1 cellular context compared by ENCODE assay signal in the genomic region with DNA sequence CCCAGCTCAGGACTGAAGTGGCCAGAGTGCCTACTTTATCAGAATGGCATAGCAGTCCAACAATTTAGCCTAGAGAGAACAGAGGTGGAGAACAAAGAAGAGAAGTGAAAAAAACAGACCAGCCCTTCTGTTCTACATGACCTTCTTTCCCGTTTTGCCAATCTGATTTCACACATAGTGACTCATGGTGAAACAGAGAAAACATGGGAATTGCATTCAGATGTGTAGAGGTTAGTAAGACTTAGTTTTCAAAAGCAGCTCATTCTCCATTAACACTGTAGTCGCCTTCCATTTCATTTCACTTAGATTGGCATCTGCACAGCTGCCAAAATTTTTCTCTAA.
TF ChIP-seq lines count a peak whose summit lies in the region.

No MANE protein-coding gene starts in this region.

TF ChIP-seq in endothelial cell of umbilical vein, 7 proteins besides CTCF, POLR2A, EP300 and RAD21:
- no peak for TF ChIP-seq EZH2 (IDR thresholded peaks at IDR 0.05; ENCODE audit: borderline replicate concordance, low read depth, low read length, severe bottlenecking)
- TF ChIP-seq MYC (IDR thresholded peaks at IDR 0.05; ENCODE audit: low read depth, low read length): no peak
- TF ChIP-seq JUN (IDR thresholded peaks at IDR 0.05; ENCODE audit: borderline replicate concordance, insufficient read depth, insufficient read length, low read depth): peak; percentile 83
- TF ChIP-seq POLR2AphosphoS5 (IDR thresholded peaks at IDR 0.05; ENCODE audit: insufficient read depth, low read depth, low read length): no peak
- peak; percentile 66 for TF ChIP-seq FOS (IDR thresholded peaks at IDR 0.05; ENCODE audit: borderline replicate concordance, insufficient read depth, low read length)
- TF ChIP-seq, protein P1, sequence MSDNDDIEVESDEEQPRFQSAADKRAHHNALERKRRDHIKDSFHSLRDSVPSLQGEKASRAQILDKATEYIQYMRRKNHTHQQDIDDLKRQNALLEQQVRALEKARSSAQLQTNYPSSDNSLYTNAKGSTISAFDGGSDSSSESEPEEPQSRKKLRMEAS (IDR thresholded peaks at IDR 0.05; ENCODE audit: insufficient read depth, insufficient read length): no peak
- TF ChIP-seq GATA2 (IDR thresholded peaks at IDR 0.05; ENCODE audit: insufficient read depth, insufficient read length, low read depth, low read length): peak; percentile 76
